14 cellular contexts compared by ENCODE assay signal in genomic region chr11:27294654-27295053, GRCh38.
DNase-seq lines count a peak whose midpoint lies in the region; ATAC-seq and TF ChIP-seq lines count a peak whose summit lies in the region.
"Had no signal": no experiment of that assay in that cellular context is flagged by ENCODE, and none has a peak within 500 bp of the region (broad histone marks: within the 10 kb centered on the region; RNA-seq: fewer than 3 reads in every experiment).

No MANE protein-coding gene starts in this region.

- H3K27ac ChIP-seq in foreskin keratinocyte (peak overlapping the region; percentile 35), prostate gland (no peak overlapping the region)
- H3K27ac ChIP-seq: body of pancreas, right atrium auricular region had no signal

- peaks cover 22% of the 10 kb centered on the region for H3K4me1 ChIP-seq in foreskin keratinocyte
- no peaks in the 10 kb centered on the region for H3K4me1 ChIP-seq in prostate gland (replicated peaks)
- H3K4me1 ChIP-seq: right atrium auricular region had no signal

- no peaks in the 10 kb centered on the region for H3K36me3 Mint-ChIP-seq in T-helper 2 cell treated with Interferon-gamma antibody and Interleukin-4, amounts not matched to agents 5 μg/mL and 100 μg/mL, for 36 hours (ENCODE audit: low read depth)

- H3K9me3 ChIP-seq in prostate gland: no peaks in the 10 kb centered on the region
- H3K9me3 ChIP-seq: body of pancreas, right atrium auricular region had no signal

- DNase-seq in NCI-H1417 (lab: John Stamatoyannopoulos, UW) (peak; percentile 25 to 78 (median 39)), NCI-H748 (lab: John Stamatoyannopoulos, UW; ENCODE audit: unreplicated experiment) (peak; percentile 65), foreskin keratinocyte (no peak), prostate gland (ENCODE audit: low spot score) (peak; percentile 6), SKM-1 treated with dmso at 0.1 percent for 144 hours (lab: John Stamatoyannopoulos, UW; ENCODE audit: unreplicated experiment) (no peak), medulla oblongata (ENCODE audit: extremely low spot score) (no peak), GM10248 (ENCODE audit: extremely low spot score) (no peak)
- no peak for DNase-seq in T-helper 2 cell treated with Interferon-gamma antibody and Interleukin-4, amounts not matched to agents 5 μg/mL and 100 μg/mL, for 36 hours (ENCODE audit: low spot score)
- DNase-seq: activated CD4-positive, alpha-beta T cell treated with anti-CD3 and anti-CD28 coated beads for 4 hours; body of pancreas; CD8-positive, alpha-beta memory T cell; NCI-H1105 treated with DMSO at 0.1 percent for 48 hours had no signal

- H3K4me3 Mint-ChIP-seq in T-helper 2 cell treated with Interferon-gamma antibody and Interleukin-4, amounts not matched to agents 5 μg/mL and 100 μg/mL, for 36 hours: no peak overlapping the region
- H3K4me3 Mint-ChIP-seq: CD8-positive, alpha-beta memory T cell had no signal

- H3K9me3 Mint-ChIP-seq in T-helper 2 cell treated with Interferon-gamma antibody and Interleukin-4, amounts not matched to agents 5 μg/mL and 100 μg/mL, for 36 hours: peaks cover 27% of the 10 kb centered on the region

- no peak for TF ChIP-seq POLR2A in prostate gland (IDR thresholded peaks at IDR 0.05)

- TF ChIP-seq CTCF in foreskin keratinocyte (conservative IDR thresholded peaks at IDR 0.05) (no peak), prostate gland (IDR thresholded peaks at IDR 0.05) (no peak), GM10248 (IDR thresholded peaks at IDR 0.05; ENCODE audit: control extremely low read depth, extremely low read depth, low read depth, missing control alignments) (no peak)

- POLR2A ChIA-PET in GM10248 (lab: Yijun Ruan, JAX): no interaction called here

- no peaks in the 10 kb centered on the region for H3K36me3 ChIP-seq in prostate gland
- H3K36me3 ChIP-seq: right atrium auricular region had no signal

- H3K27ac Mint-ChIP-seq in T-helper 2 cell treated with Interferon-gamma antibody and Interleukin-4, amounts not matched to agents 5 μg/mL and 100 μg/mL, for 36 hours: no peak overlapping the region
- H3K27ac Mint-ChIP-seq: activated T-helper 2 cell treated with anti-CD3 and anti-CD28 coated beads, Interferon-gamma antibody, Interleukin-2, Interleukin-4, amounts not matched to agents 10 μg/mL and 5 μg/mL and 100 μg/mL, durations not matched to agents 14 hours and 24 hours and 36 hours; CD8-positive, alpha-beta memory T cell had no signal

- WGBS in prostate gland: 35% methylated on average over 4 of the region's 4 CpGs

- H3K27me3 ChIP-seq in foreskin keratinocyte: no peaks in the 10 kb centered on the region
- no peaks in the 10 kb centered on the region for H3K27me3 ChIP-seq in prostate gland (replicated peaks; ENCODE audit: insufficient read depth)
- H3K27me3 ChIP-seq: body of pancreas, right atrium auricular region had no signal

- H3K27me3 Mint-ChIP-seq in T-helper 2 cell treated with Interferon-gamma antibody and Interleukin-4, amounts not matched to agents 5 μg/mL and 100 μg/mL, for 36 hours (ENCODE audit: low read depth): peaks cover 2% of the 10 kb centered on the region
- H3K27me3 Mint-ChIP-seq: CD8-positive, alpha-beta memory T cell had no signal

- CTCF ChIA-PET in GM10248 (lab: Yijun Ruan, JAX): interaction anchor here (1.0 to 4.5 kb wide), 4 partner anchors 9 to 56 kb away, joined by 3 to 22 read pairs (median 4); no protein-coding TSS in a partner anchor

- no peaks in the 10 kb centered on the region for H3K4me1 Mint-ChIP-seq in T-helper 2 cell treated with Interferon-gamma antibody and Interleukin-4, amounts not matched to agents 5 μg/mL and 100 μg/mL, for 36 hours (ENCODE audit: low read depth)
- H3K4me1 Mint-ChIP-seq: CD8-positive, alpha-beta memory T cell had no signal

- no peak for ATAC-seq in foreskin keratinocyte
- ATAC-seq: body of pancreas had no signal

- intact Hi-C loops in prostate gland (cut with DNase I): loop anchor here (2.0 to 5.0 kb wide), 3 partner anchors 92 to 193 kb away; no protein-coding TSS in a partner anchor

- no peak overlapping the region for H3K4me3 ChIP-seq in prostate gland
- H3K4me3 ChIP-seq: body of pancreas, right atrium auricular region had no signal

Comparison
In these comparisons a context has a peak if more than half of its experiments do, and no peak if none do; other contexts are left out.
1. DNase-seq: peak in NCI-H1417 (3 of 3), NCI-H748 (single experiment) and prostate gland (single experiment); none in foreskin keratinocyte (0 of 2), SKM-1 treated with dmso at 0.1 percent for 144 hours (single experiment), medulla oblongata (single experiment), GM10248 (single experiment) and T-helper 2 cell treated with Interferon-gamma antibody and Interleukin-4, amounts not matched to agents 5 μg/mL and 100 μg/mL, for 36 hours (single experiment).